ENCODE assay signal across 8 cellular contexts in genomic region chr1:171740987-171741871, GRCh38. TPM values are rescaled to one million over a fixed set of nuclear protein-coding genes. Genes with fewer than 3 reads are reported as not detected.
DNase-seq lines count a peak whose midpoint lies in the region; ATAC-seq and TF ChIP-seq lines count a peak whose summit lies in the region.

No MANE protein-coding gene starts in this region.

- H3K4me1 ChIP-seq in CD8-positive, alpha-beta T cell (ENCODE audit: insufficient read depth, low read length), result peaks cover 39% of the 10 kb centered on the region
- H3K4me1 ChIP-seq in KMS-11 (ENCODE audit: low read depth, poor library complexity, severe bottlenecking), result peaks cover 16% of the 10 kb centered on the region

- DNase-seq in CD8-positive, alpha-beta T cell, result peak; percentile 11 to 54 (median 40)
- DNase-seq in SKM-1 (lab: John Stamatoyannopoulos, UW; ENCODE audit: unreplicated experiment) (peak; percentile 24), hepatic stellate cell (ENCODE audit: low spot score) (peak; percentile 22), renal cortical epithelial cell (ENCODE audit: low read depth) (peak; percentile 29), NCI-H2196 treated with DMSO at 0.1 percent for 48 hours (lab: John Stamatoyannopoulos, UW; ENCODE audit: unreplicated experiment) (no peak)

- peak overlapping the region; percentile 91 for H3K4me2 ChIP-seq in KMS-11

- H2AFZ ChIP-seq in KMS-11 (ENCODE audit: low read depth), result peak overlapping the region; percentile 98

- intact Hi-C loops in CD8-positive, alpha-beta T cell (cut with DNase I, micrococcal nuclease), result loop anchor here (1.0 to 10.0 kb wide), 7 partner anchors 100 to 1949 kb away; partner anchors contain the start of genes SCYL3 (in 2 of the 2), DNM3 (in 1 of the 2), METTL18 (in 1 of the 2) and PRDX6 (in 1 of the 2)

- peak overlapping the region; percentile 99 for H3K27ac ChIP-seq in CD8-positive, alpha-beta T cell (ENCODE audit: low read depth, low read length)
- H3K27ac ChIP-seq in KMS-11 (peak overlapping the region; percentile 79), angular gyrus (ENCODE audit: low read depth, low read length) (peak overlapping the region; percentile 81)

- H3K9me3 ChIP-seq in CD8-positive, alpha-beta T cell (ENCODE audit: low read length), result no peaks in the 10 kb centered on the region

- ATAC-seq in CD8-positive, alpha-beta T cell, result peak; percentile 20
- ATAC-seq in GM21423 (IDR thresholded peaks at IDR 0.05; ENCODE audit: unreplicated experiment), result peak; percentile 22

- H3K9me3 Mint-ChIP-seq in CD8-positive, alpha-beta T cell, result no peaks in the 10 kb centered on the region

- CTCF ChIA-PET in CD8-positive, alpha-beta T cell (lab: Charles Lee), result interaction anchor here (0.7 to 3.5 kb wide), 3 partner anchors 33 to 256 kb away, joined by 3 to 14 read pairs (median 9); partner anchors contain the start of genes METTL13 and PRRC2C

- H4K20me1 ChIP-seq in KMS-11 (ENCODE audit: insufficient read depth), result no peaks in the 10 kb centered on the region

- H3K27ac Mint-ChIP-seq in CD8-positive, alpha-beta T cell, result peak overlapping the region; percentile 100

- H3K79me2 ChIP-seq in KMS-11 (ENCODE audit: insufficient read depth, low read depth), result 0 out of 2 replicates have a peak, but pooled peaks cover 5% of the 10 kb centered on the region

- peak overlapping the region; percentile 99 for H3K4me3 ChIP-seq in CD8-positive, alpha-beta T cell (ENCODE audit: low read depth, low read length)
- H3K4me3 ChIP-seq in KMS-11 (IDR thresholded peaks at IDR 0.05; ENCODE audit: insufficient read depth, low read depth, low read length), result peak overlapping the region; percentile 96

- H3K36me3 ChIP-seq in CD8-positive, alpha-beta T cell (ENCODE audit: insufficient read depth, low read length), result peaks cover 6% of the 10 kb centered on the region
- no peaks in the 10 kb centered on the region for H3K36me3 ChIP-seq in KMS-11 (ENCODE audit: insufficient read depth)

- POLR2A ChIA-PET in CD8-positive, alpha-beta T cell (lab: Charles Lee), result interaction anchor here (0.6 to 5.3 kb wide), 11 partner anchors 9 to 256 kb away, joined by 3 to 57 read pairs (median 5); partner anchors contain the start of genes DNM3, METTL13 and PRRC2C

- H3K4me1 Mint-ChIP-seq in CD8-positive, alpha-beta T cell (ENCODE audit: low read depth), result peaks cover 52% of the 10 kb centered on the region

- peaks cover 29% of the 10 kb centered on the region for H3K36me3 Mint-ChIP-seq in CD8-positive, alpha-beta T cell

- H3K27me3 ChIP-seq in CD8-positive, alpha-beta T cell (ENCODE audit: insufficient read depth, low read length), result no peaks in the 10 kb centered on the region
- H3K27me3 ChIP-seq in KMS-11 (ENCODE audit: insufficient read depth, low read depth), result no peaks in the 10 kb centered on the region

- H3K9ac ChIP-seq in KMS-11, result peak overlapping the region; percentile 78

- TF ChIP-seq CTCF in CD8-positive, alpha-beta T cell (IDR thresholded peaks at IDR 0.05), result peak; percentile 14
- peak; percentile 22; the same call in 1 of the 2 replicates for TF ChIP-seq CTCF in KMS-11 (conservative IDR thresholded peaks at IDR 0.05; ENCODE audit: low read depth, low read length)

- H3K27me3 Mint-ChIP-seq in CD8-positive, alpha-beta T cell (ENCODE audit: low read depth), result no peaks in the 10 kb centered on the region

- peak overlapping the region; percentile 100 for H3K4me3 Mint-ChIP-seq in CD8-positive, alpha-beta T cell

RNA-seq across cellular contexts. Expression of gene VAMP4, which starts 0.6 kb away (rescaled TPM):
- 1 to 10 TPM; 8.4 to 8.6 TPM for total RNA-seq in CD8-positive, alpha-beta T cell
- 5.2 and 10.7 TPM in 2 replicates for total RNA-seq in renal cortical epithelial cell

RNA-seq across cellular contexts. Expression of gene METTL13, which starts 40.2 kb away (rescaled TPM):
- 1 to 10 TPM; 6.6 to 6.9 TPM for total RNA-seq in CD8-positive, alpha-beta T cell
- 31.1 and 44.2 TPM in 2 replicates for total RNA-seq in renal cortical epithelial cell
